14 cellular contexts compared by ENCODE assay signal in the genomic region with DNA sequence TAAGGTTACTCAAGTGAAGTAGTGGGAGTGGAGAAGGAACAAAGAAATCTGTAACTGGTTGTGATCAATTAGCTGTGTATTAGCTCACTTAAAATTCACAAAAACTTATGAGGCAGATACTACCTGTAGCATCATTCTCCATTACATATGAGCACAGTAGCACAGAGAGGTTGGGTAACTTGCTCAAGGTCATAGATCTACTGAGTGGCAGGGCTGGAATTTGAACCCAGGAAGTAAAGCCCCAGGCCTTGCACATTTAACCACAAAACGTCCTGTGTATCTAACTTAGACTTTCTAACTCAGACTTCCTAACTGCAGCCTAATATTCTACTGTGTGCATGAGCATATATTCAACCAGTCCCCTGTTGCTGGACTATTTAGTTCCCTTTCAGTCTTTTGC.
"Had no signal": no experiment of that assay in that cellular context is flagged by ENCODE, and none has a peak within 500 bp of the region (broad histone marks: within the 10 kb centered on the region; RNA-seq: fewer than 3 reads in every experiment).

No MANE protein-coding gene starts in this region.

- FAIRE-seq: astrocyte, colon, pancreas had no signal

- H3K27ac ChIP-seq: cardiac muscle cell, foreskin keratinocyte, heart left ventricle, pancreas, tibial artery, uterus had no signal

- H3K27ac Mint-ChIP-seq: activated B cell treated with CpG ODN at 0.5 μM for 24 hours; activated CD4-positive, alpha-beta T cell treated with anti-CD3 and anti-CD28 coated beads, Interleukin-2, amount 10 ng/mL, durations not matched to agents 7 days and 5 days; stimulated activated effector memory CD8-positive, alpha-beta T cell treated with anti-CD3 and anti-CD28 coated beads, Interleukin-12 subunit alpha, Interleukin-12 subunit beta, amount 100 ng/mL, for 72 hours had no signal

- ATAC-seq: activated T-cell treated with anti-CD3 and anti-CD28 coated beads, Interleukin-2, amount 50 U/mL, for 4 hours; foreskin keratinocyte; heart left ventricle; stimulated activated effector memory CD8-positive, alpha-beta T cell treated with anti-CD3 and anti-CD28 coated beads, Interleukin-12 subunit alpha, Interleukin-12 subunit beta, amount 100 ng/mL, for 72 hours had no signal

- H3K36me3 Mint-ChIP-seq: stimulated activated effector memory CD8-positive, alpha-beta T cell treated with anti-CD3 and anti-CD28 coated beads, Interleukin-12 subunit alpha, Interleukin-12 subunit beta, amount 100 ng/mL, for 72 hours had no signal

- DNase-seq: activated B cell treated with CpG ODN at 0.5 μM for 24 hours; activated CD4-positive, alpha-beta T cell treated with anti-CD3 and anti-CD28 coated beads, Interleukin-2, amount 10 ng/mL, durations not matched to agents 7 days and 5 days; activated gamma-delta T cell treated with Interleukin-2 at 50 U/mL for 16 hours; activated T-cell treated with anti-CD3 and anti-CD28 coated beads, Interleukin-2, amount 50 U/mL, for 4 hours; foreskin keratinocyte; heart left ventricle; islet precursor cell; pancreas; tibial artery; uterus had no signal

- H3K27me3 ChIP-seq: cardiac muscle cell, pancreas, uterus had no signal

- H3K4me3 ChIP-seq: cardiac muscle cell, heart left ventricle, pancreas, tibial artery, uterus had no signal

- H3K9me3 Mint-ChIP-seq: activated B cell treated with CpG ODN at 0.5 μM for 24 hours; activated CD4-positive, alpha-beta T cell treated with anti-CD3 and anti-CD28 coated beads, Interleukin-2, amount 10 ng/mL, durations not matched to agents 7 days and 5 days; activated T-cell treated with anti-CD3 and anti-CD28 coated beads, Interleukin-2, amount 50 U/mL, for 4 hours; stimulated activated effector memory CD8-positive, alpha-beta T cell treated with anti-CD3 and anti-CD28 coated beads, Interleukin-12 subunit alpha, Interleukin-12 subunit beta, amount 100 ng/mL, for 72 hours had no signal

- H3K4me1 ChIP-seq: foreskin keratinocyte had no signal

- H3K4me1 Mint-ChIP-seq: stimulated activated effector memory CD8-positive, alpha-beta T cell treated with anti-CD3 and anti-CD28 coated beads, Interleukin-12 subunit alpha, Interleukin-12 subunit beta, amount 100 ng/mL, for 72 hours had no signal

- H3K4me3 Mint-ChIP-seq: activated B cell treated with CpG ODN at 0.5 μM for 24 hours; activated CD4-positive, alpha-beta T cell treated with anti-CD3 and anti-CD28 coated beads, Interleukin-2, amount 10 ng/mL, durations not matched to agents 7 days and 5 days; activated T-cell treated with anti-CD3 and anti-CD28 coated beads, Interleukin-2, amount 50 U/mL, for 4 hours; stimulated activated effector memory CD8-positive, alpha-beta T cell treated with anti-CD3 and anti-CD28 coated beads, Interleukin-12 subunit alpha, Interleukin-12 subunit beta, amount 100 ng/mL, for 72 hours had no signal

- H3K36me3 ChIP-seq: cardiac muscle cell, heart left ventricle, pancreas, tibial artery, uterus had no signal

- H3K9me3 ChIP-seq: heart left ventricle, pancreas, tibial artery, uterus had no signal
